Comparison of ENCODE assay signal across 24 cellular contexts in the genomic region with DNA sequence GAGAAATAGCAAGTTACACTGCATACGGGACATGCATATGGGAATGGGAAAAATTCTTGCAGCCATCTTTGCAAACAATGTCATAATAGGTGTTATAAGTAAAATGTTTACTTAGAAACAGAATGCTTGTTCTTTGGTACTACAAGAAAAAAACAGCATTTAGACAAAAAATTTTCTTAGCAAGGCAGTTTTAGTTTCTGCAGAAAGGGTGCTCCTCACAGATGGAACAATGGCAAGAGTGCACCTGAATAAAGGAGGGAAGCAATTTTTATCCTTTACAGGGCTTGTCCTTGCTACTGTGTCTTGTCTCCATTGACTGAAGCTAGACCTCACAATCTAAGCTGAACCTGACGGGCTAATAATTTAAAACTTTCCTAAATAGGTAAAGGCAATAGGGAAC.
"Had no signal": no experiment of that assay in that cellular context is flagged by ENCODE, and none has a peak within 500 bp of the region (broad histone marks: within the 10 kb centered on the region; RNA-seq: fewer than 3 reads in every experiment).

No MANE protein-coding gene starts in this region.

- H3K9ac ChIP-seq: KMS-11, SK-N-SH had no signal

- H3K27ac Mint-ChIP-seq: T-cell had no signal

- H3K27me3 ChIP-seq: MG63 had no signal

- H3K9me2 ChIP-seq: SK-N-SH had no signal

- DNase-seq: MG63, NCI-H1092, NCI-H1105 treated with DMSO at 0.1 percent for 48 hours, NCI-H1417 treated with DMSO at 0.1 percent for 48 hours, NCI-H146, NCI-H1694 treated with DMSO at 0.1 percent for 48 hours, NCI-H1930, NCI-H2081, NCI-H2171, NCI-H226, NCI-H446, NCI-H510A, NCI-H524 treated with DMSO at 0.1 percent for 48 hours, NCI-H69, NCI-H774, Right ventricle myocardium superior, RPMI8226, SK-N-SH, SW 1271, T-cell had no signal

- H3K4me3 ChIP-seq: MG63 had no signal

- FAIRE-seq: HTR-8/SVneo, RCC 7860 had no signal

- H3K4me2 ChIP-seq: KMS-11, SK-N-SH had no signal

- H3K4me1 Mint-ChIP-seq: T-cell had no signal

- H3K27me3 Mint-ChIP-seq: T-cell had no signal

- H3K4me3 Mint-ChIP-seq: T-cell had no signal

- ATAC-seq: T-cell had no signal

- H3K27ac ChIP-seq: HL-60, KMS-11 had no signal

- H3K36me3 ChIP-seq: MG63 had no signal
